Comparison of ENCODE assay signal across 8 cellular contexts in genomic region chr19:41323430-41324125, GRCh38. TPM values are rescaled to one million over a fixed set of nuclear protein-coding genes. Genes with fewer than 3 reads are reported as not detected.
A peak's percentile ranks its signal among the peaks of the same experiment; 100 is the strongest.
DNase-seq lines count a peak whose midpoint lies in the region; ATAC-seq and TF ChIP-seq lines count a peak whose summit lies in the region.

No MANE protein-coding gene starts in this region.

- no peaks in the 10 kb centered on the region for H3K27me3 Mint-ChIP-seq in activated T-cell treated with anti-CD3 and anti-CD28 coated beads, Interleukin-2, amount 50 U/mL, for 24 hours
- no peaks in the 10 kb centered on the region for H3K27me3 Mint-ChIP-seq in activated T-cell treated with anti-CD3 and anti-CD28 coated beads, Interleukin-2, amount 50 U/mL, for 4 hours (ENCODE audit: low read depth)
- H3K27me3 Mint-ChIP-seq in WTC11 (ENCODE audit: low read depth): no peaks in the 10 kb centered on the region; the same call in 1 of the 2 replicates
- peaks cover 25% of the 10 kb centered on the region for H3K27me3 Mint-ChIP-seq in glutamatergic neuron (ENCODE audit: unreplicated experiment)
- H3K27me3 Mint-ChIP-seq in progenitor cell of endocrine pancreas: peaks cover 8% of the 10 kb centered on the region

- H3K4me3 Mint-ChIP-seq in activated T-cell treated with anti-CD3 and anti-CD28 coated beads, Interleukin-2, amount 50 U/mL, for 24 hours: no peak overlapping the region
- no peak overlapping the region for H3K4me3 Mint-ChIP-seq in activated T-cell treated with anti-CD3 and anti-CD28 coated beads, Interleukin-2, amount 50 U/mL, for 4 hours
- H3K4me3 Mint-ChIP-seq in WTC11: no peak overlapping the region; the same call in 1 of the 2 replicates
- peak overlapping the region; percentile 83 for H3K4me3 Mint-ChIP-seq in glutamatergic neuron (ENCODE audit: unreplicated experiment)
- H3K4me3 Mint-ChIP-seq in progenitor cell of endocrine pancreas (ENCODE audit: low read depth): peak overlapping the region; percentile 26

- ATAC-seq in activated T-cell treated with anti-CD3 and anti-CD28 coated beads, Interleukin-2, amount 50 U/mL, for 4 hours: no peak
- no peak for ATAC-seq in WTC11
- no peak for ATAC-seq in GM18909 (IDR thresholded peaks at IDR 0.05; ENCODE audit: poor library complexity, unreplicated experiment)
- no peak for ATAC-seq in HG03045 (IDR thresholded peaks at IDR 0.05; ENCODE audit: unreplicated experiment)

- CTCF ChIA-PET in WTC11 (lab: Charles Lee): interaction anchor here (0.7 to 3.4 kb wide), 3 partner anchors 15 to 247 kb away, joined by 3 to 66 read pairs (median 16); partner anchors contain the start of gene TGFB1

- no peak for DNase-seq in activated T-cell treated with anti-CD3 and anti-CD28 coated beads, Interleukin-2, amount 50 U/mL, for 24 hours
- no peak for DNase-seq in activated T-cell treated with anti-CD3 and anti-CD28 coated beads, Interleukin-2, amount 50 U/mL, for 4 hours
- DNase-seq in WTC11 (ENCODE audit: low spot score): no peak
- DNase-seq in glutamatergic neuron: peak; percentile 67
- no peak for DNase-seq in progenitor cell of endocrine pancreas (ENCODE audit: low spot score, unreplicated experiment)
- no peak for DNase-seq in effector CD4-positive, alpha-beta T cell

- H3K36me3 Mint-ChIP-seq in activated T-cell treated with anti-CD3 and anti-CD28 coated beads, Interleukin-2, amount 50 U/mL, for 24 hours (ENCODE audit: low read depth): peaks cover 83% of the 10 kb centered on the region
- peaks cover 20% of the 10 kb centered on the region for H3K36me3 Mint-ChIP-seq in activated T-cell treated with anti-CD3 and anti-CD28 coated beads, Interleukin-2, amount 50 U/mL, for 4 hours (ENCODE audit: insufficient read depth)
- H3K36me3 Mint-ChIP-seq in WTC11: peaks cover 4% of the 10 kb centered on the region
- H3K36me3 Mint-ChIP-seq in glutamatergic neuron (ENCODE audit: unreplicated experiment): no peaks in the 10 kb centered on the region
- H3K36me3 Mint-ChIP-seq in progenitor cell of endocrine pancreas (ENCODE audit: insufficient read depth): peaks cover 7% of the 10 kb centered on the region

- no peaks in the 10 kb centered on the region for H3K9me3 Mint-ChIP-seq in activated T-cell treated with anti-CD3 and anti-CD28 coated beads, Interleukin-2, amount 50 U/mL, for 24 hours
- no peaks in the 10 kb centered on the region for H3K9me3 Mint-ChIP-seq in activated T-cell treated with anti-CD3 and anti-CD28 coated beads, Interleukin-2, amount 50 U/mL, for 4 hours
- no peaks in the 10 kb centered on the region for H3K9me3 Mint-ChIP-seq in WTC11
- peaks cover 22% of the 10 kb centered on the region for H3K9me3 Mint-ChIP-seq in glutamatergic neuron (ENCODE audit: unreplicated experiment)
- H3K9me3 Mint-ChIP-seq in progenitor cell of endocrine pancreas (ENCODE audit: low read depth): no peaks in the 10 kb centered on the region

- POLR2A ChIA-PET in WTC11 (lab: Charles Lee): no interaction called here

- TF ChIP-seq CTCF in WTC11 (IDR thresholded peaks at IDR 0.05) (no peak), glutamatergic neuron (IDR thresholded peaks at IDR 0.05; ENCODE audit: partially characterized antibody, unreplicated experiment) (no peak), progenitor cell of endocrine pancreas (IDR thresholded peaks at IDR 0.05; ENCODE audit: unreplicated experiment) (no peak)

- peaks cover 62% of the 10 kb centered on the region for H3K4me1 Mint-ChIP-seq in activated T-cell treated with anti-CD3 and anti-CD28 coated beads, Interleukin-2, amount 50 U/mL, for 24 hours (ENCODE audit: low read depth)
- H3K4me1 Mint-ChIP-seq in activated T-cell treated with anti-CD3 and anti-CD28 coated beads, Interleukin-2, amount 50 U/mL, for 4 hours (ENCODE audit: low read depth): peaks cover 40% of the 10 kb centered on the region
- H3K4me1 Mint-ChIP-seq in WTC11 (peaks cover 57% of the 10 kb centered on the region), glutamatergic neuron (ENCODE audit: low read depth, unreplicated experiment) (peaks cover 52% of the 10 kb centered on the region), progenitor cell of endocrine pancreas (ENCODE audit: low read depth) (peaks cover 36% of the 10 kb centered on the region)

- peak overlapping the region; percentile 87 for H3K27ac Mint-ChIP-seq in activated T-cell treated with anti-CD3 and anti-CD28 coated beads, Interleukin-2, amount 50 U/mL, for 24 hours
- H3K27ac Mint-ChIP-seq in WTC11: peak overlapping the region; percentile 73
- H3K27ac Mint-ChIP-seq in glutamatergic neuron (ENCODE audit: unreplicated experiment): peak overlapping the region; percentile 97
- peak overlapping the region; percentile 93 for H3K27ac Mint-ChIP-seq in progenitor cell of endocrine pancreas

TF ChIP-seq in WTC11, 78 proteins besides CTCF, POLR2A, EP300 and RAD21 (continues in another document):
- no peak for TF ChIP-seq MXD4 (CRISPR knock-in tag; IDR thresholded peaks at IDR 0.05; ENCODE audit: borderline replicate concordance)
- TF ChIP-seq CREB1 (CRISPR knock-in tag; IDR thresholded peaks at IDR 0.05): no peak
- no peak for TF ChIP-seq PRDM15 (CRISPR knock-in tag; IDR thresholded peaks at IDR 0.05)
- TF ChIP-seq USF1 (CRISPR knock-in tag; IDR thresholded peaks at IDR 0.05): no peak
- TF ChIP-seq ZNF138 (CRISPR knock-in tag; conservative IDR thresholded peaks at IDR 0.05): no peak
- TF ChIP-seq RORB (CRISPR knock-in tag; IDR thresholded peaks at IDR 0.05): no peak
- TF ChIP-seq ZNF423 (CRISPR knock-in tag; IDR thresholded peaks at IDR 0.05): peak; percentile 40; the same call in 1 of the 2 replicates
- no peak for TF ChIP-seq IRF2 (CRISPR knock-in tag; IDR thresholded peaks at IDR 0.05; ENCODE audit: borderline replicate concordance, low read depth)
- 0 out of 2 replicates have a peak, but pooled peaks have one; percentile 15 for TF ChIP-seq GABPB1 (CRISPR knock-in tag; IDR thresholded peaks at IDR 0.05)

RNA-seq across cellular contexts. Expression of gene CCDC97, which starts 13.6 kb away (rescaled TPM):
- 10 to 100 TPM; 33.8 to 40.5 (median 35.1) TPM for total RNA-seq in activated T-cell treated with anti-CD3 and anti-CD28 coated beads, Interleukin-2, amount 50 U/mL, for 4 hours
- 29.7 to 31.4 TPM (median 30.8 TPM) in 3 replicates for total RNA-seq in WTC11 (2021)
- total RNA-seq in glutamatergic neuron (ENCODE audit: unreplicated experiment): 36.7 TPM
- total RNA-seq in progenitor cell of endocrine pancreas: 44.9 and 46.5 TPM in 2 replicates

RNA-seq across cellular contexts. Expression of gene TGFB1, which starts 30.1 kb away (rescaled TPM):
- total RNA-seq in activated T-cell treated with anti-CD3 and anti-CD28 coated beads, Interleukin-2, amount 50 U/mL, for 4 hours: 100 to 1,000 TPM; 134 to 168 (median 142) TPM
- total RNA-seq in WTC11 (2021) (10.4 to 11.8 TPM (median 11.0 TPM) in 3 replicates), glutamatergic neuron (ENCODE audit: unreplicated experiment) (26.0 TPM), progenitor cell of endocrine pancreas (4.3 and 5.5 TPM in 2 replicates)

RNA-seq across cellular contexts. Expression of gene B9D2, which starts 40.4 kb away (rescaled TPM):
- 1 to 10 TPM; 5.4 to 5.7 (median 5.7) TPM for total RNA-seq in activated T-cell treated with anti-CD3 and anti-CD28 coated beads, Interleukin-2, amount 50 U/mL, for 4 hours
- 4.5 to 6.3 TPM (median 4.7 TPM) in 3 replicates for total RNA-seq in WTC11 (2021)
- 7.6 TPM for total RNA-seq in glutamatergic neuron (ENCODE audit: unreplicated experiment)
- total RNA-seq in progenitor cell of endocrine pancreas: 8.6 and 10.7 TPM in 2 replicates

RNA-seq across cellular contexts. Expression of gene TMEM91, which starts 52.8 kb away (rescaled TPM):
- total RNA-seq in activated T-cell treated with anti-CD3 and anti-CD28 coated beads, Interleukin-2, amount 50 U/mL, for 4 hours: 1 to 10 TPM; 1.2 to 2.4 (median 1.5) TPM
- 5.3 to 6.0 TPM (median 5.3 TPM) in 3 replicates for total RNA-seq in WTC11 (2021)
- 52.6 TPM for total RNA-seq in glutamatergic neuron (ENCODE audit: unreplicated experiment)
- 12.8 and 14.3 TPM in 2 replicates for total RNA-seq in progenitor cell of endocrine pancreas

RNA-seq across cellular contexts. Expression of gene HNRNPUL1, which starts 59.4 kb away (rescaled TPM):
- total RNA-seq in activated T-cell treated with anti-CD3 and anti-CD28 coated beads, Interleukin-2, amount 50 U/mL, for 4 hours: 100 to 1,000 TPM; 224 to 248 (median 238) TPM
- total RNA-seq in WTC11 (2021): 246 to 282 TPM (median 257 TPM) in 3 replicates
- 201 TPM for total RNA-seq in glutamatergic neuron (ENCODE audit: unreplicated experiment)
- total RNA-seq in progenitor cell of endocrine pancreas: 256 and 259 TPM in 2 replicates

Comparison
In these comparisons a context has a peak if more than half of its experiments do, and no peak if none do; other contexts are left out.
1. H3K4me3 Mint-ChIP-seq: peak in glutamatergic neuron (single experiment) and progenitor cell of endocrine pancreas (single experiment); none in activated T-cell treated with anti-CD3 and anti-CD28 coated beads, Interleukin-2, amount 50 U/mL, for 24 hours (single experiment), activated T-cell treated with anti-CD3 and anti-CD28 coated beads, Interleukin-2, amount 50 U/mL, for 4 hours (single experiment) and WTC11 (single experiment).
2. Peak in every context shown above with its lines, with median percentiles within 50 percentile points of each other: H3K27ac Mint-ChIP-seq.